Comparison of ENCODE assay signal across 12 cellular contexts in genomic region chr10:101778151-101778780, GRCh38. TPM values are rescaled to one million over a fixed set of nuclear protein-coding genes. Genes with fewer than 3 reads are reported as not detected.
DNase-seq lines count a peak whose midpoint lies in the region; TF ChIP-seq lines count a peak whose summit lies in the region.
"Had no signal": no experiment of that assay in that cellular context is flagged by ENCODE, and none has a peak within 500 bp of the region (broad histone marks: within the 10 kb centered on the region; RNA-seq: fewer than 3 reads in every experiment).

No MANE protein-coding gene starts in this region.

- no peaks in the 10 kb centered on the region for H3K36me3 ChIP-seq in CD4-positive, alpha-beta memory T cell (ENCODE audit: insufficient read depth, low read length)
- H3K36me3 ChIP-seq in HUES6 (ENCODE audit: control insufficient read depth, insufficient read depth, low read length) (0 out of 2 replicates have a peak, but pooled peaks cover 4% of the 10 kb centered on the region), neural cell (ENCODE audit: insufficient read depth, low read length) (no peaks in the 10 kb centered on the region)

- intact Hi-C loops in CD4-positive, alpha-beta memory T cell (cut with micrococcal nuclease): no loop called here

- no peak for DNase-seq in CD4-positive, alpha-beta memory T cell
- DNase-seq in coronary artery (ENCODE audit: low spot score) (peak; percentile 67), NOMO-1 treated with DMSO at 0.1 percent for 48 hours (lab: John Stamatoyannopoulos, UW; ENCODE audit: unreplicated experiment) (no peak), KG1 (lab: John Stamatoyannopoulos, UW) (no peak), NCI-H1105 treated with DMSO at 0.1 percent for 48 hours (lab: John Stamatoyannopoulos, UW) (no peak), COLO829 (ENCODE audit: low spot score) (no peak)
- DNase-seq: activated gamma-delta T cell, cortex of kidney had no signal

- H3K9me3 ChIP-seq in CD4-positive, alpha-beta memory T cell (ENCODE audit: control insufficient read depth in 1 of 2, low read length in 2 of 2): no peaks in the 10 kb centered on the region
- H3K9me3 ChIP-seq in HUES6 (ENCODE audit: control insufficient read depth, insufficient read depth, low read depth, low read length) (no peaks in the 10 kb centered on the region), neural cell (ENCODE audit: low read length) (no peaks in the 10 kb centered on the region)

- CTCF ChIA-PET in CD4-positive, alpha-beta memory T cell (lab: Charles Lee; ENCODE audit: partially characterized antibody): interaction anchor here (1.1 to 4.1 kb wide), 6 partner anchors 9 to 232 kb away, joined by 3 to 35 read pairs (median 4); partner anchors contain the start of gene KCNIP2

- peaks cover 43% of the 10 kb centered on the region for H3K27me3 ChIP-seq in CD4-positive, alpha-beta memory T cell (ENCODE audit: insufficient read depth, low read length)
- H3K27me3 ChIP-seq in HUES6 (ENCODE audit: control insufficient read depth, insufficient read depth, low read length) (peaks cover 55% of the 10 kb centered on the region), neural cell (ENCODE audit: insufficient read depth, low read depth, low read length) (peaks cover 66% of the 10 kb centered on the region)

- POLR2A ChIA-PET in CD4-positive, alpha-beta memory T cell (lab: Charles Lee; ENCODE audit: partially characterized antibody): no interaction called here

- peak overlapping the region; percentile 80 for H3K9ac ChIP-seq in HUES6 (ENCODE audit: low read length)
- peak overlapping the region; percentile 12 for H3K9ac ChIP-seq in neural cell (ENCODE audit: low read length)

- H3K36me3 Mint-ChIP-seq in CD4-positive, alpha-beta memory T cell: peaks cover 0 to 3% of the 10 kb centered on the region in 2 donors

- H3K9me3 Mint-ChIP-seq in CD4-positive, alpha-beta memory T cell: peaks cover 0 to 2% (median 0%) of the 10 kb centered on the region in 8 donors

- TF ChIP-seq CTCF in coronary artery (IDR thresholded peaks at IDR 0.05) (no peak), neural cell (IDR thresholded peaks at IDR 0.05; ENCODE audit: poor library complexity, severe bottlenecking) (no peak)

- no peaks in the 10 kb centered on the region for H3F3A ChIP-seq in neural cell (ENCODE audit: insufficient read depth, low read length, poor library complexity, severe bottlenecking)

- no peak overlapping the region for H3K4me3 ChIP-seq in CD4-positive, alpha-beta memory T cell (ENCODE audit: low read length in 2 of 2)
- H3K4me3 ChIP-seq in HUES6 (ENCODE audit: low read depth, low read length) (peak overlapping the region; percentile 58), coronary artery (peak overlapping the region; percentile 70), neural cell (ENCODE audit: low read length) (peak overlapping the region; percentile 50)

- H3K27me3 Mint-ChIP-seq in CD4-positive, alpha-beta memory T cell: peaks cover 35 to 36% of the 10 kb centered on the region in 2 donors

- peaks cover 63% of the 10 kb centered on the region for H3K4me1 ChIP-seq in CD4-positive, alpha-beta memory T cell (ENCODE audit: insufficient read depth, low read length)
- H3K4me1 ChIP-seq in HUES6 (ENCODE audit: control insufficient read depth, insufficient read depth, low read length): peaks cover 65% of the 10 kb centered on the region

- no peak overlapping the region for H2AFZ ChIP-seq in neural cell (ENCODE audit: low read depth, low read length)

- no peak for TF ChIP-seq RAD21 in neural cell (conservative IDR thresholded peaks at IDR 0.05)

- H3K4me1 Mint-ChIP-seq in CD4-positive, alpha-beta memory T cell: peaks cover 33 to 76% (median 49%) of the 10 kb centered on the region in 4 donors

- peak overlapping the region in 2 of 7 donors; percentile 18 to 63 for H3K27ac Mint-ChIP-seq in CD4-positive, alpha-beta memory T cell

- H3K4me3 Mint-ChIP-seq in CD4-positive, alpha-beta memory T cell: peak overlapping the region in 7 of 8 donors; percentile 72 to 90 (median 76)

- no peak overlapping the region for H3K27ac ChIP-seq in CD4-positive, alpha-beta memory T cell (ENCODE audit: low read depth, low read length)
- H3K27ac ChIP-seq in HUES6 (ENCODE audit: low read depth, low read length): peak overlapping the region; percentile 88; the same call in 1 of the 2 replicates
- no peak overlapping the region for H3K27ac ChIP-seq in coronary artery
- no peak overlapping the region for H3K27ac ChIP-seq in neural cell (ENCODE audit: low read length)

- TF ChIP-seq EP300 in neural cell (conservative IDR thresholded peaks at IDR 0.05; ENCODE audit: poor library complexity, severe bottlenecking): no peak

- H4K20me1 ChIP-seq in neural cell (ENCODE audit: insufficient read depth): no peaks in the 10 kb centered on the region

- no peaks in the 10 kb centered on the region for H3K79me2 ChIP-seq in neural cell (replicated peaks; ENCODE audit: insufficient read depth, low read length)

- no peak overlapping the region for H3K4me2 ChIP-seq in neural cell (ENCODE audit: low read length)

- H3K9me2 ChIP-seq in neural cell (ENCODE audit: insufficient read depth, low read length): no peaks in the 10 kb centered on the region

TF ChIP-seq in neural cell, 6 proteins besides CTCF, POLR2A, EP300 and RAD21:
- TF ChIP-seq EZH2 (IDR thresholded peaks at IDR 0.05; ENCODE audit: borderline replicate concordance, insufficient read depth, low read length, poor library complexity, severe bottlenecking) (no peak), POLR2AphosphoS5 (IDR thresholded peaks at IDR 0.05) (no peak), MXI1 (conservative IDR thresholded peaks at IDR 0.05; ENCODE audit: poor library complexity, severe bottlenecking) (no peak), TAF1 (IDR thresholded peaks at IDR 0.05; ENCODE audit: low read depth) (no peak), SMC3 (conservative IDR thresholded peaks at IDR 0.05; ENCODE audit: poor library complexity) (no peak)
- TF ChIP-seq, protein P1, sequence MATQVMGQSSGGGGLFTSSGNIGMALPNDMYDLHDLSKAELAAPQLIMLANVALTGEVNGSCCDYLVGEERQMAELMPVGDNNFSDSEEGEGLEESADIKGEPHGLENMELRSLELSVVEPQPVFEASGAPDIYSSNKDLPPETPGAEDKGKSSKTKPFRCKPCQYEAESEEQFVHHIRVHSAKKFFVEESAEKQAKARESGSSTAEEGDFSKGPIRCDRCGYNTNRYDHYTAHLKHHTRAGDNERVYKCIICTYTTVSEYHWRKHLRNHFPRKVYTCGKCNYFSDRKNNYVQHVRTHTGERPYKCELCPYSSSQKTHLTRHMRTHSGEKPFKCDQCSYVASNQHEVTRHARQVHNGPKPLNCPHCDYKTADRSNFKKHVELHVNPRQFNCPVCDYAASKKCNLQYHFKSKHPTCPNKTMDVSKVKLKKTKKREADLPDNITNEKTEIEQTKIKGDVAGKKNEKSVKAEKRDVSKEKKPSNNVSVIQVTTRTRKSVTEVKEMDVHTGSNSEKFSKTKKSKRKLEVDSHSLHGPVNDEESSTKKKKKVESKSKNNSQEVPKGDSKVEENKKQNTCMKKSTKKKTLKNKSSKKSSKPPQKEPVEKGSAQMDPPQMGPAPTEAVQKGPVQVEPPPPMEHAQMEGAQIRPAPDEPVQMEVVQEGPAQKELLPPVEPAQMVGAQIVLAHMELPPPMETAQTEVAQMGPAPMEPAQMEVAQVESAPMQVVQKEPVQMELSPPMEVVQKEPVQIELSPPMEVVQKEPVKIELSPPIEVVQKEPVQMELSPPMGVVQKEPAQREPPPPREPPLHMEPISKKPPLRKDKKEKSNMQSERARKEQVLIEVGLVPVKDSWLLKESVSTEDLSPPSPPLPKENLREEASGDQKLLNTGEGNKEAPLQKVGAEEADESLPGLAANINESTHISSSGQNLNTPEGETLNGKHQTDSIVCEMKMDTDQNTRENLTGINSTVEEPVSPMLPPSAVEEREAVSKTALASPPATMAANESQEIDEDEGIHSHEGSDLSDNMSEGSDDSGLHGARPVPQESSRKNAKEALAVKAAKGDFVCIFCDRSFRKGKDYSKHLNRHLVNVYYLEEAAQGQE (IDR thresholded peaks at IDR 0.05; ENCODE audit: borderline replicate concordance): no peak

RNA-seq across cellular contexts. Expression of gene FGF8, which starts 2.4 kb away (rescaled TPM):
- not detected for total RNA-seq in CD4-positive, alpha-beta memory T cell
- not detected for polyA plus RNA-seq in CD4-positive, alpha-beta memory T cell
- 6.0 and 6.1 TPM in 2 replicates for polyA plus RNA-seq in neural cell
- polyA minus RNA-seq in neural cell: 0.81 TPM in 1 of 2 replicates, not detected in the other
- total RNA-seq: glomerular endothelial cell, HT1080 had no signal

RNA-seq across cellular contexts. Expression of gene NPM3, which starts 5.0 kb away (rescaled TPM):
- total RNA-seq in CD4-positive, alpha-beta memory T cell: 10 to 100 TPM; 11.1 to 12.4 TPM
- 1 to 10 TPM; 5.3 to 6.8 TPM for polyA plus RNA-seq in CD4-positive, alpha-beta memory T cell
- 49.1 and 53.0 TPM in 2 replicates for polyA plus RNA-seq in neural cell
- 9.8 and 15.1 TPM in 2 replicates for polyA minus RNA-seq in neural cell

RNA-seq across cellular contexts. Expression of gene OGA, which starts 40.0 kb away (rescaled TPM):
- total RNA-seq in CD4-positive, alpha-beta memory T cell: 100 to 1,000 TPM; 307 to 325 TPM
- 10 to 100 TPM; 26.6 to 49.2 TPM for polyA plus RNA-seq in CD4-positive, alpha-beta memory T cell
- 318 and 357 TPM in 2 replicates for polyA plus RNA-seq in neural cell
- 480 and 503 TPM in 2 replicates for polyA minus RNA-seq in neural cell

Comparison
In these comparisons a context has a peak if more than half of its experiments do, and no peak if none do; other contexts are left out.
1. H3K4me3 ChIP-seq: peak in HUES6 (single experiment), coronary artery (single experiment) and neural cell (single experiment); none in CD4-positive, alpha-beta memory T cell (0 of 2).